Comparison of ENCODE assay signal across 9 cellular contexts in the genomic region with DNA sequence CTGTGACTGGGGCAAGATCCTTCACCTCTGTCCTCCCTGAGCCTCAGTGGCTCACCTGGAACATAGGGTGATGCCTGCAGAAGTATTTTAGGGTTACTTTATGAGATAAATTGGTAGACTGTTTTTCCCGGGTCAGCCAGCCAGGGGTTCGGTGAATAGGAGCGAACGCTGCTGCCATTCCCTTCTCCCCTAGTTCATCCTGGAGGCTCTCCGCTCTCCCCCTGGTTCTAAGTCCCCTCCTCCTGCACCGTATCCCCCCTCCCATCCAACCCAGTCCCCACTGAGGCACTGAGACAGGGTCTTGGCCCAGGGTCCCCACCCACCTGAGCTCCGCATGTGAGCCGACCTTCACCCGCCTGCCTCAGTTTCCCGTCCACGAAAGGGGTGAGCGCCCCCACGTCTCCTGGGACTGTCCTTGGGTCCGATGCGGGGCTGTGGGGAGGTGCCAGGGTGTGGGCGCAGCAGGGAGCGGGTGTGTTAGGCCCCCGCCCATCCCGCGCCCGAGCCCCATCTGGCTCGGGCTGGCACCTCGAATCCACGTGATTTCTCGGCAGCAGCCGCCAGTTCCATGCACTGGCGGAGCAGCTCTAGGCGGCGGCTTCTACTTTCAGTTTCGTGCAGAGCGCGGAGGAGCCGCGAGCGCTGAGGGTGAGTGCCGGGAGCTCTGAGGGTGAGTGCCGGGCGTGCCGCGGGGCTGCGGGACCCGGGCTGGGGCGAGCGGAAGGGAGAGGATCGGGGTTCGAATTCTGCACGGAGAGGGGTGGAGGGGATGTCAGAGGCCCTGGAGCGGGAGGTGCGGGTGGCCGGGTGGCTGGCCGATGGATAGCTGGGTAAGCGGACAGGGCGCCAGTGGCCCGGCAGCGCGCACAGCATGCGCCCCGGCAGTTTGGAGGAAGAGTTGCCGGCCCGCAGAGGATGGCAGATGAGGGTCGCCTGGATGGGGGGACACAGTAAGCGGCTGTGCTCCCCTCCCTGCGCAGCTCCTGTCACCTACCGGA. TPM values are rescaled to one million over a fixed set of nuclear protein-coding genes. Genes with fewer than 3 reads are reported as not detected.
DNase-seq lines count a peak whose midpoint lies in the region; ATAC-seq and FAIRE-seq lines count a peak whose summit lies in the region.
"Had no signal": no experiment of that assay in that cellular context is flagged by ENCODE, and none has a peak within 500 bp of the region (broad histone marks: within the 10 kb centered on the region; RNA-seq: fewer than 3 reads in every experiment).

A gene with protein sequence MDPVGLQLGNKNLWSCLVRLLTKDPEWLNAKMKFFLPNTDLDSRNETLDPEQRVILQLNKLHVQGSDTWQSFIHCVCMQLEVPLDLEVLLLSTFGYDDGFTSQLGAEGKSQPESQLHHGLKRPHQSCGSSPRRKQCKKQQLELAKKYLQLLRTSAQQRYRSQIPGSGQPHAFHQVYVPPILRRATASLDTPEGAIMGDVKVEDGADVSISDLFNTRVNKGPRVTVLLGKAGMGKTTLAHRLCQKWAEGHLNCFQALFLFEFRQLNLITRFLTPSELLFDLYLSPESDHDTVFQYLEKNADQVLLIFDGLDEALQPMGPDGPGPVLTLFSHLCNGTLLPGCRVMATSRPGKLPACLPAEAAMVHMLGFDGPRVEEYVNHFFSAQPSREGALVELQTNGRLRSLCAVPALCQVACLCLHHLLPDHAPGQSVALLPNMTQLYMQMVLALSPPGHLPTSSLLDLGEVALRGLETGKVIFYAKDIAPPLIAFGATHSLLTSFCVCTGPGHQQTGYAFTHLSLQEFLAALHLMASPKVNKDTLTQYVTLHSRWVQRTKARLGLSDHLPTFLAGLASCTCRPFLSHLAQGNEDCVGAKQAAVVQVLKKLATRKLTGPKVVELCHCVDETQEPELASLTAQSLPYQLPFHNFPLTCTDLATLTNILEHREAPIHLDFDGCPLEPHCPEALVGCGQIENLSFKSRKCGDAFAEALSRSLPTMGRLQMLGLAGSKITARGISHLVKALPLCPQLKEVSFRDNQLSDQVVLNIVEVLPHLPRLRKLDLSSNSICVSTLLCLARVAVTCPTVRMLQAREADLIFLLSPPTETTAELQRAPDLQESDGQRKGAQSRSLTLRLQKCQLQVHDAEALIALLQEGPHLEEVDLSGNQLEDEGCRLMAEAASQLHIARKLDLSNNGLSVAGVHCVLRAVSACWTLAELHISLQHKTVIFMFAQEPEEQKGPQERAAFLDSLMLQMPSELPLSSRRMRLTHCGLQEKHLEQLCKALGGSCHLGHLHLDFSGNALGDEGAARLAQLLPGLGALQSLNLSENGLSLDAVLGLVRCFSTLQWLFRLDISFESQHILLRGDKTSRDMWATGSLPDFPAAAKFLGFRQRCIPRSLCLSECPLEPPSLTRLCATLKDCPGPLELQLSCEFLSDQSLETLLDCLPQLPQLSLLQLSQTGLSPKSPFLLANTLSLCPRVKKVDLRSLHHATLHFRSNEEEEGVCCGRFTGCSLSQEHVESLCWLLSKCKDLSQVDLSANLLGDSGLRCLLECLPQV (N-terminal part only) (plus strand): TSS at position 610 of the 998 bp plus-strand sequence. CDS start 31,156 bp downstream, outside the sequence.

- peak; percentile 96 for FAIRE-seq in GM19239 (lab: Jason Lieb, UNC)
- FAIRE-seq: endometrium had no signal

- peaks cover 38% of the 10 kb centered on the region for H3K36me3 Mint-ChIP-seq in activated CD8-positive, alpha-beta memory T cell treated with anti-CD3 and anti-CD28 coated beads, Interleukin-2, amount 10 ng/mL, durations not matched to agents 7 days and 5 days

- DNase-seq in GM19239 (ENCODE audit: insufficient read length, low spot score) (peak; percentile 81), NOMO-1 treated with DMSO at 0.1 percent for 48 hours (lab: John Stamatoyannopoulos, UW; ENCODE audit: unreplicated experiment) (peak; percentile 76)
- DNase-seq in activated CD8-positive, alpha-beta memory T cell treated with anti-CD3 and anti-CD28 coated beads, Interleukin-2, amount 10 ng/mL, durations not matched to agents 7 days and 5 days, result peak; percentile 95
- peak; percentile 69 for DNase-seq in stimulated activated CD8-positive, alpha-beta memory T cell treated with anti-CD3 and anti-CD28 coated beads, Interleukin-15, amount 100 ng/mL, for 24 hours (ENCODE audit: low read depth)

- peaks cover 71 to 90% (median 82%) of the 10 kb centered on the region in 10 experiments for H3K4me1 ChIP-seq in BLaER1 treated with 17β-estradiol and CSF1 and Interleukin-3, amounts not matched to agents 10 nM and 100 nM
- peaks cover 3% of the 10 kb centered on the region for H3K4me1 ChIP-seq in endocrine pancreas (ENCODE audit: control insufficient read depth, insufficient read depth, low read length)
- H3K4me1 ChIP-seq in mesodermal cell (ENCODE audit: control insufficient read depth, insufficient read depth, low read length, poor library complexity, severe bottlenecking), result no peaks in the 10 kb centered on the region

- no peaks in the 10 kb centered on the region for H3K9me3 ChIP-seq in BLaER1 treated with 17β-estradiol and CSF1 and Interleukin-3, amounts not matched to agents 10 nM and 100 nM (replicated peaks in 1 of 11)
- H3K9me3 ChIP-seq in endocrine pancreas (ENCODE audit: control insufficient read depth, low read length) (no peaks in the 10 kb centered on the region), mesodermal cell (ENCODE audit: control insufficient read depth, low read length) (no peaks in the 10 kb centered on the region)

- peak within 1 kb of the TSS; percentile 99 for H3K4me3 Mint-ChIP-seq in activated CD8-positive, alpha-beta memory T cell treated with anti-CD3 and anti-CD28 coated beads, Interleukin-2, amount 10 ng/mL, durations not matched to agents 7 days and 5 days

- H3K9me3 Mint-ChIP-seq in activated CD8-positive, alpha-beta memory T cell treated with anti-CD3 and anti-CD28 coated beads, Interleukin-2, amount 10 ng/mL, durations not matched to agents 7 days and 5 days (ENCODE audit: low read depth), result no peaks in the 10 kb centered on the region

- peaks cover 0 to 23% (median 7%) of the 10 kb centered on the region in 11 experiments; a peak in 4 of 22 replicates for H3K36me3 ChIP-seq in BLaER1 treated with 17β-estradiol and CSF1 and Interleukin-3, amounts not matched to agents 10 nM and 100 nM
- H3K36me3 ChIP-seq in endocrine pancreas (ENCODE audit: control insufficient read depth, insufficient read depth, low read length) (no peaks in the 10 kb centered on the region), mesodermal cell (ENCODE audit: control insufficient read depth, insufficient read depth, low read length) (no peaks in the 10 kb centered on the region)

- H3K27ac Mint-ChIP-seq in activated CD8-positive, alpha-beta memory T cell treated with anti-CD3 and anti-CD28 coated beads, Interleukin-2, amount 10 ng/mL, durations not matched to agents 7 days and 5 days, result peak within 1 kb of the TSS; percentile 99

- H3K27me3 ChIP-seq in BLaER1 treated with 17β-estradiol and CSF1 and Interleukin-3, amounts not matched to agents 10 nM and 100 nM, result no peaks in the 10 kb centered on the region
- H3K27me3 ChIP-seq in endocrine pancreas (ENCODE audit: control insufficient read depth, insufficient read depth, low read length), result no peaks in the 10 kb centered on the region

- H3K27me3 Mint-ChIP-seq in activated CD8-positive, alpha-beta memory T cell treated with anti-CD3 and anti-CD28 coated beads, Interleukin-2, amount 10 ng/mL, durations not matched to agents 7 days and 5 days, result no peaks in the 10 kb centered on the region

- H3K9ac ChIP-seq in BLaER1 treated with 17β-estradiol and CSF1 and Interleukin-3, amounts not matched to agents 10 nM and 100 nM, result peak within 1 kb of the TSS; percentile 72 to 95 (median 88)
- H3K9ac ChIP-seq in endocrine pancreas (ENCODE audit: control insufficient read depth, insufficient read depth, low read length), result peak within 1 kb of the TSS; percentile 78

- 6 to 10% methylated on average over 50 of the region's 64 CpGs for WGBS in mesodermal cell (ENCODE audit: insufficient coverage in 2 of 2), 2 experiments

- CTCF ChIA-PET in activated CD8-positive, alpha-beta memory T cell treated with anti-CD3 and anti-CD28 coated beads, Interleukin-2, amount 10 ng/mL, durations not matched to agents 7 days and 5 days (lab: Charles Lee), result interaction anchor here (0.9 to 8.7 kb wide), 12 partner anchors 9 to 129 kb away, joined by 3 to 75 read pairs (median 5); no protein-coding TSS in a partner anchor

- peak within 1 kb of the TSS; percentile 64 to 92 (median 80) for H3K4me3 ChIP-seq in BLaER1 treated with 17β-estradiol and CSF1 and Interleukin-3, amounts not matched to agents 10 nM and 100 nM
- H3K4me3 ChIP-seq in endocrine pancreas (ENCODE audit: control insufficient read depth, insufficient read depth, low read length), result peak within 1 kb of the TSS; percentile 81
- H3K4me3 ChIP-seq in mesodermal cell (ENCODE audit: extremely low read depth, insufficient read depth, low read length, poor library complexity, severe bottlenecking), result peak within 1 kb of the TSS; percentile 51

- peak; percentile 71 for ATAC-seq in HG03457 (IDR thresholded peaks at IDR 0.05; ENCODE audit: unreplicated experiment)
- ATAC-seq in activated CD8-positive, alpha-beta memory T cell treated with anti-CD3 and anti-CD28 coated beads, Interleukin-2, amount 10 ng/mL, durations not matched to agents 7 days and 5 days, result peak; percentile 88

- H4K20me1 ChIP-seq in BLaER1 treated with 17β-estradiol and CSF1 and Interleukin-3, amounts not matched to agents 10 nM and 100 nM, result peaks cover 0 to 17% (median 2%) of the 10 kb centered on the region in 11 experiments; a peak in 10 of 22 replicates

- peaks cover 60% of the 10 kb centered on the region for H3K4me1 Mint-ChIP-seq in activated CD8-positive, alpha-beta memory T cell treated with anti-CD3 and anti-CD28 coated beads, Interleukin-2, amount 10 ng/mL, durations not matched to agents 7 days and 5 days

- peak within 1 kb of the TSS; percentile 90 to 99 (median 96) for H3K4me2 ChIP-seq in BLaER1 treated with 17β-estradiol and CSF1 and Interleukin-3, amounts not matched to agents 10 nM and 100 nM

- H3K27ac ChIP-seq in BLaER1 treated with 17β-estradiol and CSF1 and Interleukin-3, amounts not matched to agents 10 nM and 100 nM, result peak within 1 kb of the TSS; percentile 68 to 90 (median 86)
- H3K27ac ChIP-seq in mesodermal cell (ENCODE audit: low read depth, low read length, severe bottlenecking), result no peak within 1 kb of the TSS

RNA-seq across cellular contexts. Expression of the gene that starts here (rescaled TPM):
- total RNA-seq in activated CD8-positive, alpha-beta memory T cell treated with anti-CD3 and anti-CD28 coated beads, Interleukin-2, amount 10 ng/mL, durations not matched to agents 7 days and 5 days, result 100 to 1,000 TPM; 156 to 287 TPM
- 0.44 TPM for polyA plus RNA-seq in mesodermal cell (2013, experiment 1 of 2)
- polyA plus RNA-seq in mesodermal cell (2013, experiment 2 of 2), result 0.30 TPM
